ENCODE assay signal across 1 cellular context in the genomic region with DNA sequence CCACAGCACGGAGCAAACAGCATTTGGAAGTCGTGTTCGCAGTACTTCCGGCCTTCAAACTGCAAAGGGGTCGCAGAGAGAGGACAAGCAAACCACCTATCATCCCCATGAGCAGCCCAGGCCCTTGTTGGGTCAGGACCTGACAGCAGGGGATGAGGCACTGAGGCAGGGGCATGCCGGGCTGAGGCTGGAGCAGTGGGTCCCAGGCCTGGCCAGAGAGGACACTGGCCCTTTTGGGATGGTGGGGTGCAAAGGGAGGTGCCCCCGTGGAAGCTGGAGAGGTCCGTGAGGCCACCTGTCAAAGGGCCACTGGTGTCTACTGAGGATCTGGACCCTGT.
TF ChIP-seq lines count a peak whose summit lies in the region.

No MANE protein-coding gene starts in this region.

TF ChIP-seq in H1, 55 proteins besides CTCF, POLR2A, EP300 and RAD21:
- TF ChIP-seq TCF12 (IDR thresholded peaks at IDR 0.05; ENCODE audit: low read depth, low read length): no peak
- no peak for TF ChIP-seq POLR2AphosphoS5 (IDR thresholded peaks at IDR 0.05; ENCODE audit: low read depth, low read length)
- no peak for TF ChIP-seq SIN3A (conservative IDR thresholded peaks at IDR 0.05 in 1 of 2, IDR thresholded peaks at IDR 0.05 in 1 of 2; ENCODE audit: low read depth in 1 of 2, low read length in 2 of 2)
- TF ChIP-seq KDM5A (IDR thresholded peaks at IDR 0.05; ENCODE audit: low read length): no peak
- no peak for TF ChIP-seq EGR1 (IDR thresholded peaks at IDR 0.05; ENCODE audit: borderline replicate concordance, low read depth, low read length)
- no peak for TF ChIP-seq CHD2 (IDR thresholded peaks at IDR 0.05; ENCODE audit: low read length)
- TF ChIP-seq YY1 (IDR thresholded peaks at IDR 0.05; ENCODE audit: low read depth, low read length): no peak
- TF ChIP-seq NANOG (IDR thresholded peaks at IDR 0.05; ENCODE audit: insufficient read depth, low read depth, low read length, poor library complexity, severe bottlenecking): no peak
- TF ChIP-seq NRF1 (IDR thresholded peaks at IDR 0.05; ENCODE audit: low read depth, low read length): no peak
- no peak for TF ChIP-seq CREB1 (IDR thresholded peaks at IDR 0.05)
- TF ChIP-seq ZNF274 (IDR thresholded peaks at IDR 0.05; ENCODE audit: borderline replicate concordance, extremely low read depth, low read length): no peak
- TF ChIP-seq, protein P1, sequence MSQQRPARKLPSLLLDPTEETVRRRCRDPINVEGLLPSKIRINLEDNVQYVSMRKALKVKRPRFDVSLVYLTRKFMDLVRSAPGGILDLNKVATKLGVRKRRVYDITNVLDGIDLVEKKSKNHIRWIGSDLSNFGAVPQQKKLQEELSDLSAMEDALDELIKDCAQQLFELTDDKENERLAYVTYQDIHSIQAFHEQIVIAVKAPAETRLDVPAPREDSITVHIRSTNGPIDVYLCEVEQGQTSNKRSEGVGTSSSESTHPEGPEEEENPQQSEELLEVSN (IDR thresholded peaks at IDR 0.05): no peak
- TF ChIP-seq, protein P2, sequence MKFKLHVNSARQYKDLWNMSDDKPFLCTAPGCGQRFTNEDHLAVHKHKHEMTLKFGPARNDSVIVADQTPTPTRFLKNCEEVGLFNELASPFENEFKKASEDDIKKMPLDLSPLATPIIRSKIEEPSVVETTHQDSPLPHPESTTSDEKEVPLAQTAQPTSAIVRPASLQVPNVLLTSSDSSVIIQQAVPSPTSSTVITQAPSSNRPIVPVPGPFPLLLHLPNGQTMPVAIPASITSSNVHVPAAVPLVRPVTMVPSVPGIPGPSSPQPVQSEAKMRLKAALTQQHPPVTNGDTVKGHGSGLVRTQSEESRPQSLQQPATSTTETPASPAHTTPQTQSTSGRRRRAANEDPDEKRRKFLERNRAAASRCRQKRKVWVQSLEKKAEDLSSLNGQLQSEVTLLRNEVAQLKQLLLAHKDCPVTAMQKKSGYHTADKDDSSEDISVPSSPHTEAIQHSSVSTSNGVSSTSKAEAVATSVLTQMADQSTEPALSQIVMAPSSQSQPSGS (IDR thresholded peaks at IDR 0.05; ENCODE audit: low read length): no peak
- TF ChIP-seq SP1 (IDR thresholded peaks at IDR 0.05; ENCODE audit: low read depth, low read length): no peak
- no peak for TF ChIP-seq RNF2 (IDR thresholded peaks at IDR 0.05; ENCODE audit: borderline replicate concordance, low read depth, low read length, missing control alignments, poor library complexity, severe bottlenecking)
- TF ChIP-seq GTF2F1 (IDR thresholded peaks at IDR 0.05; ENCODE audit: borderline replicate concordance, low read depth, low read length): no peak
- no peak for TF ChIP-seq ASH2L (IDR thresholded peaks at IDR 0.05; ENCODE audit: low read length)
